ENCODE assay signal across 18 cellular contexts in genomic region chr2:140528982-140529381, GRCh38.
"Had no signal": no experiment of that assay in that cellular context is flagged by ENCODE, and none has a peak within 500 bp of the region (broad histone marks: within the 10 kb centered on the region; RNA-seq: fewer than 3 reads in every experiment).

No MANE protein-coding gene starts in this region.

- ATAC-seq: esophagus mucosa; heart left ventricle; left colon; naive thymus-derived CD4-positive, alpha-beta T cell; right cardiac atrium had no signal

- H3K27me3 Mint-ChIP-seq: naive thymus-derived CD4-positive, alpha-beta T cell; progenitor cell of endocrine pancreas; type B pancreatic cell had no signal

- H3K4me3 ChIP-seq: heart left ventricle, stomach, thoracic aorta had no signal

- H3K36me3 Mint-ChIP-seq: type B pancreatic cell had no signal

- H3K4me1 ChIP-seq: heart left ventricle had no signal

- H3K27ac ChIP-seq: heart left ventricle, stomach, thoracic aorta had no signal

- H3K36me3 ChIP-seq: heart left ventricle, stomach, thoracic aorta had no signal

- H3K27ac Mint-ChIP-seq: naive thymus-derived CD4-positive, alpha-beta T cell; progenitor cell of endocrine pancreas; type B pancreatic cell had no signal

- H3K9me3 Mint-ChIP-seq: type B pancreatic cell had no signal

- H3K9me3 ChIP-seq: heart left ventricle, stomach, thoracic aorta had no signal

- H3K4me1 Mint-ChIP-seq: naive thymus-derived CD4-positive, alpha-beta T cell had no signal

- H3K4me3 Mint-ChIP-seq: naive thymus-derived CD4-positive, alpha-beta T cell; type B pancreatic cell had no signal

- DNase-seq: effector memory CD4-positive, alpha-beta T cell; heart left ventricle; hippocampal formation; left colon; naive thymus-derived CD4-positive, alpha-beta T cell; right cardiac atrium; small intestine; stimulated activated CD4-positive, alpha-beta T cell treated with anti-CD3 and anti-CD28 coated beads, Interleukin-12 subunit alpha, Interleukin-12 subunit beta, amount 100 ng/mL, for 4 hours; stimulated activated naive CD4-positive, alpha-beta T cell; stomach; substantia nigra had no signal

- FAIRE-seq: endometrium, frontal cortex, small intestine, urothelium cell line had no signal

- H3K27me3 ChIP-seq: heart left ventricle, stomach had no signal
